ENCODE assay signal across 8 cellular contexts in genomic region chr4:98260579-98261290, GRCh38.
A peak's percentile ranks its signal among the peaks of the same experiment; 100 is the strongest.
DNase-seq lines count a peak whose midpoint lies in the region; ATAC-seq and TF ChIP-seq lines count a peak whose summit lies in the region.

No MANE protein-coding gene starts in this region.

- H3K4me3 ChIP-seq in retinal pigment epithelial cell (ENCODE audit: low read length), result peak overlapping the region; percentile 76

- TF ChIP-seq CTCF in retinal pigment epithelial cell (conservative IDR thresholded peaks at IDR 0.05; ENCODE audit: low read depth, low read length), result no peak

- DNase-seq in NCI-H187 (lab: John Stamatoyannopoulos, UW) (peak; percentile 60 to 74), T-helper 22 cell (ENCODE audit: low read depth) (peak; percentile 82), astrocyte of the hippocampus (ENCODE audit: low read depth, low spot score) (peak; percentile 99), hippocampal formation (lab: John Stamatoyannopoulos, UW) (peak; percentile 94 to 95), retinal pigment epithelial cell (ENCODE audit: low read depth) (peak; percentile 87), OCI-M2 (lab: John Stamatoyannopoulos, UW; ENCODE audit: unreplicated experiment) (no peak)

- ATAC-seq in GM18508 (IDR thresholded peaks at IDR 0.05; ENCODE audit: insufficient read depth, unreplicated experiment), result peak; percentile 76
- peak; percentile 78 for ATAC-seq in HG02938 (IDR thresholded peaks at IDR 0.05; ENCODE audit: unreplicated experiment)
